8 cellular contexts compared by ENCODE assay signal in genomic region chr6:106512048-106512957, GRCh38.
DNase-seq lines count a peak whose midpoint lies in the region; ATAC-seq and TF ChIP-seq lines count a peak whose summit lies in the region.

No MANE protein-coding gene starts in this region.

- peaks cover 34% of the 10 kb centered on the region for H3K4me1 ChIP-seq in SJSA1 (replicated peaks)
- H3K4me1 ChIP-seq in hepatocyte (ENCODE audit: insufficient read depth): peaks cover 22% of the 10 kb centered on the region

- no peaks in the 10 kb centered on the region for H4K20me1 ChIP-seq in hepatocyte (ENCODE audit: insufficient read depth, poor library complexity, severe bottlenecking)

- TF ChIP-seq CTCF in hepatocyte (IDR thresholded peaks at IDR 0.05; ENCODE audit: poor library complexity): peak; percentile 34

- DNase-seq in CD1c-positive myeloid dendritic cell (ENCODE audit: extremely low spot score) (peak; percentile 87), SJSA1 (ENCODE audit: low read depth in 1 of 2, low spot score in 2 of 2) (peak; percentile 72 to 84), hepatocyte (ENCODE audit: low spot score) (peak; percentile 82), skeletal muscle cell (ENCODE audit: low read depth) (no peak), NCI-H128 (lab: John Stamatoyannopoulos, UW; ENCODE audit: unreplicated experiment) (no peak)
- DNase-seq in activated naive CD8-positive, alpha-beta T cell treated with anti-CD3 and anti-CD28 coated beads, Interleukin-2, amount 50 U/mL, for 16 hours (ENCODE audit: low read depth, low spot score): peak; percentile 49

- H3K79me2 ChIP-seq in hepatocyte: peaks cover 3% of the 10 kb centered on the region

- H3K27me3 ChIP-seq in SJSA1 (replicated peaks) (no peaks in the 10 kb centered on the region), hepatocyte (peaks cover 53% of the 10 kb centered on the region)

- peak overlapping the region; percentile 65 for H2AFZ ChIP-seq in hepatocyte

- H3K36me3 ChIP-seq in SJSA1 (peaks cover 6% of the 10 kb centered on the region), hepatocyte (replicated peaks; ENCODE audit: insufficient read depth, low read depth) (no peaks in the 10 kb centered on the region)

- no peaks in the 10 kb centered on the region for H3K9me2 ChIP-seq in hepatocyte (replicated peaks; ENCODE audit: insufficient read depth)

- 2% methylated on average over 60 of the region's 90 CpGs for WGBS in hepatocyte (ENCODE audit: low lambda C conversion rate, missing lambda C conversion rate)

- H3K4me2 ChIP-seq in hepatocyte: peak overlapping the region; percentile 98

- H3K9me3 ChIP-seq in SJSA1 (replicated peaks) (no peaks in the 10 kb centered on the region), hepatocyte (ENCODE audit: low read depth) (no peaks in the 10 kb centered on the region)

- ATAC-seq in GM19395 (IDR thresholded peaks at IDR 0.05; ENCODE audit: unreplicated experiment): peak; percentile 63
- ATAC-seq in HG03442 (IDR thresholded peaks at IDR 0.05; ENCODE audit: unreplicated experiment): peak; percentile 52

- H3K27ac ChIP-seq in SJSA1 (peak overlapping the region; percentile 92), hepatocyte (peak overlapping the region; percentile 67)

- H3K4me3 ChIP-seq in SJSA1 (peak overlapping the region; percentile 90), hepatocyte (peak overlapping the region; percentile 73), skeletal muscle cell (ENCODE audit: low read depth, low read length) (peak overlapping the region; percentile 77)

Comparison
In these comparisons a context has a peak if more than half of its experiments do, and no peak if none do; other contexts are left out.
1. DNase-seq: peak in CD1c-positive myeloid dendritic cell (single experiment), SJSA1 (2 of 2), activated naive CD8-positive, alpha-beta T cell treated with anti-CD3 and anti-CD28 coated beads, Interleukin-2, amount 50 U/mL, for 16 hours (single experiment) and hepatocyte (single experiment); none in skeletal muscle cell (single experiment) and NCI-H128 (single experiment).
2. Peak in every context shown above with its lines, with median percentiles within 50 percentile points of each other: H3K4me3 ChIP-seq.